In genomic region chr16:30655815-30656347, GRCh38 we compare ENCODE assay signal across 11 cellular contexts. TPM values are rescaled to one million over a fixed set of nuclear protein-coding genes. Genes with fewer than 3 reads are reported as not detected.
DNase-seq lines count a peak whose midpoint lies in the region; ATAC-seq and TF ChIP-seq lines count a peak whose summit lies in the region.
"Had no signal": no experiment of that assay in that cellular context is flagged by ENCODE, and none has a peak within 500 bp of the region (broad histone marks: within the 10 kb centered on the region; RNA-seq: fewer than 3 reads in every experiment).

No MANE protein-coding gene starts in this region.

- DNase-seq in MCF 10A (ENCODE audit: unreplicated experiment), result no peak
- no peak for DNase-seq in breast epithelium (ENCODE audit: low spot score in 2 of 2)
- DNase-seq in type B pancreatic cell (ENCODE audit: extremely low spot score, unreplicated experiment), result no peak
- no peak for DNase-seq in pons (ENCODE audit: low spot score)
- DNase-seq: gastrocnemius medialis, NCI-H187, NCI-H510A treated with DMSO at 0.1 percent for 48 hours, SK-N-SH had no signal

- H3K4me3 ChIP-seq in breast epithelium, result no peak overlapping the region
- H3K4me3 ChIP-seq: gastrocnemius medialis, skin epidermis had no signal

- no peaks in the 10 kb centered on the region for H3K27me3 ChIP-seq in breast epithelium
- H3K27me3 ChIP-seq: gastrocnemius medialis had no signal

- TF ChIP-seq CTCF in MCF 10A (IDR thresholded peaks at IDR 0.05; ENCODE audit: unreplicated experiment) (no peak), breast epithelium (IDR thresholded peaks at IDR 0.05) (no peak), type B pancreatic cell (conservative IDR thresholded peaks at IDR 0.05) (no peak)

- no peaks in the 10 kb centered on the region for H3K36me3 ChIP-seq in breast epithelium

- H3K9me3 Mint-ChIP-seq in MCF 10A (ENCODE audit: unreplicated experiment) (no peaks in the 10 kb centered on the region), type B pancreatic cell (no peaks in the 10 kb centered on the region)
- no peaks in the 10 kb centered on the region for H3K9me3 Mint-ChIP-seq in dendritic cell treated with granulocyte-macrophage colony-stimulating factor and Interleukin-4, amounts not matched to agents 40 ng/mL and 50 ng/mL, for 4 days

- H3K4me1 Mint-ChIP-seq in MCF 10A (ENCODE audit: insufficient read depth, unreplicated experiment) (peaks cover 23% of the 10 kb centered on the region), type B pancreatic cell (ENCODE audit: unreplicated experiment) (peaks cover 21% of the 10 kb centered on the region)
- peaks cover 60% of the 10 kb centered on the region for H3K4me1 Mint-ChIP-seq in dendritic cell treated with granulocyte-macrophage colony-stimulating factor and Interleukin-4, amounts not matched to agents 40 ng/mL and 50 ng/mL, for 4 days (ENCODE audit: low read depth)

- no peak for ATAC-seq in GM21390 (IDR thresholded peaks at IDR 0.05; ENCODE audit: unreplicated experiment)
- ATAC-seq: gastrocnemius medialis had no signal

- H3K27me3 Mint-ChIP-seq in MCF 10A (ENCODE audit: insufficient read depth, unreplicated experiment) (no peaks in the 10 kb centered on the region), type B pancreatic cell (no peaks in the 10 kb centered on the region)
- no peaks in the 10 kb centered on the region for H3K27me3 Mint-ChIP-seq in dendritic cell treated with granulocyte-macrophage colony-stimulating factor and Interleukin-4, amounts not matched to agents 40 ng/mL and 50 ng/mL, for 4 days

- peaks cover 62% of the 10 kb centered on the region for H3K36me3 Mint-ChIP-seq in MCF 10A (ENCODE audit: insufficient read depth, unreplicated experiment)
- H3K36me3 Mint-ChIP-seq in dendritic cell treated with granulocyte-macrophage colony-stimulating factor and Interleukin-4, amounts not matched to agents 40 ng/mL and 50 ng/mL, for 4 days (ENCODE audit: low read depth), result peaks cover 91% of the 10 kb centered on the region
- peaks cover 7% of the 10 kb centered on the region for H3K36me3 Mint-ChIP-seq in type B pancreatic cell

- H3K27ac ChIP-seq in breast epithelium, result peak overlapping the region in 1 of 2 donors; percentile 13

- intact Hi-C loops in MCF 10A (cut with micrococcal nuclease) (no loop called here), breast epithelium (cut with DNase I; ENCODE audit: low total_unique reads) (loop anchor here (1.0 kb wide), 1 partner anchor 39 kb away; no protein-coding TSS in a partner anchor)
- intact Hi-C loops in dendritic cell treated with granulocyte-macrophage colony-stimulating factor and Interleukin-4, amounts not matched to agents 40 ng/mL and 50 ng/mL, for 4 days (cut with micrococcal nuclease), result loop anchor here (5.0 kb wide), 2 partner anchors 106 to 416 kb away; partner anchors contain the start of genes CFAP119, RNF40, ZNF646 and ZNF668

- peaks cover under 1 to 8% of the 10 kb centered on the region in 2 donors for H3K4me1 ChIP-seq in breast epithelium

- TF ChIP-seq POLR2A in breast epithelium (IDR thresholded peaks at IDR 0.05), result no peak

- H3K4me3 Mint-ChIP-seq in MCF 10A (ENCODE audit: unreplicated experiment) (peak overlapping the region; percentile 93), type B pancreatic cell (peak overlapping the region; percentile 73)
- no peak overlapping the region for H3K4me3 Mint-ChIP-seq in dendritic cell treated with granulocyte-macrophage colony-stimulating factor and Interleukin-4, amounts not matched to agents 40 ng/mL and 50 ng/mL, for 4 days

- CTCF ChIA-PET in MCF 10A (lab: Yijun Ruan, JAX), result interaction anchor here (0.6 kb wide), 1 partner anchor 24 kb away, joined by 3 read pairs; no protein-coding TSS in a partner anchor

- no TSS peak for BruUV-seq in MCF 10A (replicated peaks; lab: Mats Ljungman, UMichigan)

- no peaks in the 10 kb centered on the region for H3K9me3 ChIP-seq in breast epithelium
- H3K9me3 ChIP-seq: gastrocnemius medialis, SK-N-SH had no signal

- POLR2A ChIA-PET in MCF 10A (lab: Yijun Ruan, JAX), result interaction anchor here (1.2 kb wide), 2 partner anchors 20 to 40 kb away, joined by 3 to 5 read pairs; no protein-coding TSS in a partner anchor

- no peak overlapping the region for H3K27ac Mint-ChIP-seq in MCF 10A (ENCODE audit: low read depth, unreplicated experiment)
- H3K27ac Mint-ChIP-seq in dendritic cell treated with granulocyte-macrophage colony-stimulating factor and Interleukin-4, amounts not matched to agents 40 ng/mL and 50 ng/mL, for 4 days, result peak overlapping the region; percentile 100
- H3K27ac Mint-ChIP-seq in type B pancreatic cell, result peak overlapping the region; percentile 20

RNA-seq across cellular contexts. Expression of gene FBRS, which starts 2.4 kb away (rescaled TPM):
- total RNA-seq in MCF 10A (2022) (69.1 and 80.8 TPM in 2 replicates), breast epithelium (10 to 100 TPM; 13.6 to 25.2 (median 17.7) TPM), type B pancreatic cell (ENCODE audit: low replicate concordance) (77.3 and 78.2 TPM in 2 replicates)

RNA-seq across cellular contexts. Expression of gene PRR14, which starts 5.1 kb away (rescaled TPM):
- 39.4 and 41.4 TPM in 2 replicates for total RNA-seq in MCF 10A (2022)
- total RNA-seq in breast epithelium, result 10 to 100 TPM; 21.3 to 30.2 (median 26.9) TPM
- 41.1 and 45.0 TPM in 2 replicates for total RNA-seq in type B pancreatic cell (ENCODE audit: low replicate concordance)

RNA-seq across cellular contexts. Expression of gene SRCAP, which starts 43.1 kb away (rescaled TPM):
- total RNA-seq in MCF 10A (2022), result 52.3 and 60.7 TPM in 2 replicates
- 10 to 100 TPM; 19.0 to 24.9 (median 20.8) TPM for total RNA-seq in breast epithelium
- total RNA-seq in type B pancreatic cell (ENCODE audit: low replicate concordance), result 62.8 and 73.5 TPM in 2 replicates

RNA-seq across cellular contexts. Expression of gene ZNF689, which starts 45.7 kb away (rescaled TPM):
- total RNA-seq in MCF 10A (2022), result 4.5 and 6.1 TPM in 2 replicates
- total RNA-seq in breast epithelium, result 10 to 100 TPM in 2 of 3 donors, 1 to 10 TPM in 1; 7.0 to 15.4 (median 12.8) TPM
- 8.1 and 14.9 TPM in 2 replicates for total RNA-seq in type B pancreatic cell (ENCODE audit: low replicate concordance)
